In genomic region chr14:74402264-74403251, GRCh38 we compare ENCODE assay signal across 10 cellular contexts. TPM values are rescaled to one million over a fixed set of nuclear protein-coding genes. Genes with fewer than 3 reads are reported as not detected.
A peak's percentile ranks its signal among the peaks of the same experiment; 100 is the strongest.
DNase-seq lines count a peak whose midpoint lies in the region; ATAC-seq lines count a peak whose summit lies in the region.
"Had no signal": no experiment of that assay in that cellular context is flagged by ENCODE, and none has a peak within 500 bp of the region (broad histone marks: within the 10 kb centered on the region; RNA-seq: fewer than 3 reads in every experiment).

No MANE protein-coding gene starts in this region.

- H3K36me3 Mint-ChIP-seq in activated naive CD4-positive, alpha-beta T cell treated with anti-CD3 and anti-CD28 coated beads, Interleukin-2, amount 50 U/mL, for 72 hours, result no peaks in the 10 kb centered on the region
- H3K36me3 Mint-ChIP-seq in dendritic cell treated with granulocyte-macrophage colony-stimulating factor and Interleukin-4, amounts not matched to agents 40 ng/mL and 50 ng/mL, for 4 days (ENCODE audit: low read depth), result no peaks in the 10 kb centered on the region
- H3K36me3 Mint-ChIP-seq in stimulated activated memory B cell treated with anti-CD40 and anti-IgM and Interleukin-4, amounts not matched to agents 10 μg/mL and 1 μg/mL and 100 μg/mL, for 72 hours, result no peaks in the 10 kb centered on the region

- no peak for DNase-seq in activated naive CD4-positive, alpha-beta T cell treated with anti-CD3 and anti-CD28 coated beads, Interleukin-2, amount 50 U/mL, for 72 hours (ENCODE audit: low spot score in 2 of 2)
- DNase-seq in activated naive CD4-positive, alpha-beta T cell treated with anti-CD3 and anti-CD28 coated beads, Interleukin-2, amount 50 U/mL, for 16 hours, result no peak
- peak; percentile 73 for DNase-seq in NCI-H1694 treated with DMSO at 0.1 percent for 48 hours (lab: John Stamatoyannopoulos, UW)
- DNase-seq in inferior parietal cortex (ENCODE audit: extremely low spot score), result no peak
- DNase-seq in SKM-1 (lab: John Stamatoyannopoulos, UW; ENCODE audit: unreplicated experiment), result no peak
- DNase-seq in cerebellum (ENCODE audit: low spot score), result no peak
- DNase-seq: stimulated activated naive CD4-positive, alpha-beta T cell treated with Interleukin-2 at 50 U/mL for 16 hours had no signal

- H3K27me3 Mint-ChIP-seq in dendritic cell treated with granulocyte-macrophage colony-stimulating factor and Interleukin-4, amounts not matched to agents 40 ng/mL and 50 ng/mL, for 4 days, result peaks cover 23% of the 10 kb centered on the region
- no peaks in the 10 kb centered on the region for H3K27me3 Mint-ChIP-seq in stimulated activated memory B cell treated with anti-CD40 and anti-IgM and Interleukin-4, amounts not matched to agents 10 μg/mL and 1 μg/mL and 100 μg/mL, for 72 hours

- no peak for ATAC-seq in activated naive CD4-positive, alpha-beta T cell treated with anti-CD3 and anti-CD28 coated beads, Interleukin-2, amount 50 U/mL, for 72 hours
- ATAC-seq in stimulated activated memory B cell treated with anti-CD40 and anti-IgM and Interleukin-4, amounts not matched to agents 10 μg/mL and 1 μg/mL and 100 μg/mL, for 72 hours, result peak; percentile 55

- H3K9me3 Mint-ChIP-seq in activated naive CD4-positive, alpha-beta T cell treated with anti-CD3 and anti-CD28 coated beads, Interleukin-2, amount 50 U/mL, for 72 hours, result no peaks in the 10 kb centered on the region
- H3K9me3 Mint-ChIP-seq in dendritic cell treated with granulocyte-macrophage colony-stimulating factor and Interleukin-4, amounts not matched to agents 40 ng/mL and 50 ng/mL, for 4 days, result no peaks in the 10 kb centered on the region
- H3K9me3 Mint-ChIP-seq in stimulated activated memory B cell treated with anti-CD40 and anti-IgM and Interleukin-4, amounts not matched to agents 10 μg/mL and 1 μg/mL and 100 μg/mL, for 72 hours, result no peaks in the 10 kb centered on the region

- H3K4me1 Mint-ChIP-seq in dendritic cell treated with granulocyte-macrophage colony-stimulating factor and Interleukin-4, amounts not matched to agents 40 ng/mL and 50 ng/mL, for 4 days (ENCODE audit: low read depth), result peaks cover 19% of the 10 kb centered on the region
- H3K4me1 Mint-ChIP-seq in stimulated activated memory B cell treated with anti-CD40 and anti-IgM and Interleukin-4, amounts not matched to agents 10 μg/mL and 1 μg/mL and 100 μg/mL, for 72 hours, result peaks cover 52% of the 10 kb centered on the region

- intact Hi-C loops in dendritic cell treated with granulocyte-macrophage colony-stimulating factor and Interleukin-4, amounts not matched to agents 40 ng/mL and 50 ng/mL, for 4 days (cut with micrococcal nuclease), result no loop called here

- H3K4me3 Mint-ChIP-seq in dendritic cell treated with granulocyte-macrophage colony-stimulating factor and Interleukin-4, amounts not matched to agents 40 ng/mL and 50 ng/mL, for 4 days, result peak overlapping the region; percentile 35
- peak overlapping the region; percentile 83 for H3K4me3 Mint-ChIP-seq in stimulated activated memory B cell treated with anti-CD40 and anti-IgM and Interleukin-4, amounts not matched to agents 10 μg/mL and 1 μg/mL and 100 μg/mL, for 72 hours

- peak overlapping the region; percentile 82 for H3K27ac Mint-ChIP-seq in activated naive CD4-positive, alpha-beta T cell treated with anti-CD3 and anti-CD28 coated beads, Interleukin-2, amount 50 U/mL, for 72 hours
- H3K27ac Mint-ChIP-seq in dendritic cell treated with granulocyte-macrophage colony-stimulating factor and Interleukin-4, amounts not matched to agents 40 ng/mL and 50 ng/mL, for 4 days, result peak overlapping the region; percentile 50
- peak overlapping the region; percentile 96 for H3K27ac Mint-ChIP-seq in stimulated activated memory B cell treated with anti-CD40 and anti-IgM and Interleukin-4, amounts not matched to agents 10 μg/mL and 1 μg/mL and 100 μg/mL, for 72 hours

RNA-seq across cellular contexts. Expression of gene SYNDIG1L, which starts 23.5 kb away (rescaled TPM):
- not detected for total RNA-seq in activated naive CD4-positive, alpha-beta T cell treated with anti-CD3 and anti-CD28 coated beads, Interleukin-2, amount 50 U/mL, for 72 hours
- 0.73 TPM for total RNA-seq in cerebellum
- total RNA-seq: HT-29 had no signal

RNA-seq across cellular contexts. Expression of gene VRTN, which starts 54.3 kb away (rescaled TPM):
- total RNA-seq in activated naive CD4-positive, alpha-beta T cell treated with anti-CD3 and anti-CD28 coated beads, Interleukin-2, amount 50 U/mL, for 72 hours, result not detected
- total RNA-seq in cerebellum, result not detected
